In the genomic region with DNA sequence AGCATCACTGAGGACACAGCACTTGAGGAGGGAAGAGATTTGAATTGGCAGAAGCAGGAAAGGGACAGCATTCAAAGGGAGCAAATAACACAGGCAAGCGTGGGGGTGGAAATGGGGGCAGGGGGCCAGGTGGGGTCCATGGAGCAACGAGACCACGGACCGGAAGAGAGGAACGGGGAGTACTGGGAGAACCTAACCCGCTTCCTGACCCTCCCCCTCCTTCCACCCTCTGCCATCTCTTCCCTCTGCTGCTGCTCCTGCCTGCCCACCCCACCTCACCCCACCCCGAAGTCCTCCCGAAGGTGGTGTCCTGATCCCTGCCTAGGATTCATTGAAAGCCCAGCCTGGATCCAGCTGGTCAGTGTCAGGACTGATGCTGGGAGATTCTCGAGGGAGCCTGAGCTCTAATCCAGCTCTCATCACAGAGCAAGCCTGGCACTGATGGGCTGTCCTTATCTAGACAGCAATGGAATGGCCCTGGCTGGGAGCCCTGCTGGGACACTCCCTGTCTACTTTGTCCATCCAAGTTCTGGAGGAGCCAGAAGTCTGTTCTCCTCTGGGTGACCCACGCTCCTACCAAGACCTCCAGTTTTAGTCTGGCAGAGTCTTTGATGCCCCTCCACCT, we compare ENCODE assay signal across 20 cellular contexts.
DNase-seq lines count a peak whose midpoint lies in the region; ATAC-seq, FAIRE-seq and TF ChIP-seq lines count a peak whose summit lies in the region.
"Had no signal": no experiment of that assay in that cellular context is flagged by ENCODE, and none has a peak within 500 bp of the region (broad histone marks: within the 10 kb centered on the region; RNA-seq: fewer than 3 reads in every experiment).

No MANE protein-coding gene starts in this region.

- ATAC-seq in left lobe of liver (peak; percentile 41), GM19324 (IDR thresholded peaks at IDR 0.05; ENCODE audit: low FRiP score, unreplicated experiment) (no peak)
- ATAC-seq: CD8-positive, alpha-beta T cell had no signal

- no peaks in the 10 kb centered on the region for H3K27me3 ChIP-seq in endodermal cell (ENCODE audit: control insufficient read depth, insufficient read depth, low read length, poor library complexity, severe bottlenecking)
- H3K27me3 ChIP-seq: SJSA1 had no signal

- H3K27ac Mint-ChIP-seq in endodermal cell = no peak overlapping the region
- no peak overlapping the region for H3K27ac Mint-ChIP-seq in type B pancreatic cell
- H3K27ac Mint-ChIP-seq: CD8-positive, alpha-beta T cell; HFFc6 had no signal

- H3K4me1 Mint-ChIP-seq in endodermal cell (peaks cover 47% of the 10 kb centered on the region), type B pancreatic cell (ENCODE audit: unreplicated experiment) (peaks cover 12% of the 10 kb centered on the region)

- H3K36me3 Mint-ChIP-seq in endodermal cell (ENCODE audit: low read depth) (no peaks in the 10 kb centered on the region), type B pancreatic cell (no peaks in the 10 kb centered on the region)
- H3K36me3 Mint-ChIP-seq: CD8-positive, alpha-beta T cell had no signal

- WGBS in endodermal cell (ENCODE audit: insufficient coverage in 1 of 2, insufficient read length in 1 of 2), 2 experiments = 93 to 100% methylated on average over 2 to 10 of the region's 10 CpGs

- no peaks in the 10 kb centered on the region for H3K36me3 ChIP-seq in endodermal cell (ENCODE audit: control insufficient read depth, insufficient read depth, low read length)
- H3K36me3 ChIP-seq: BLaER1, SJSA1 had no signal

- peak; percentile 33 for DNase-seq in activated CD8-positive, alpha-beta memory T cell treated with anti-CD3 and anti-CD28 coated beads, Interleukin-2, amount 50 U/mL, for 48 hours
- no peak for DNase-seq in activated CD8-positive, alpha-beta memory T cell treated with anti-CD3 and anti-CD28 coated beads for 24 hours
- DNase-seq in endodermal cell = peak; percentile 45
- DNase-seq in left lobe of liver (ENCODE audit: low spot score) = no peak
- DNase-seq in type B pancreatic cell (ENCODE audit: extremely low spot score, unreplicated experiment) = peak; percentile 37
- DNase-seq in NK-92 (lab: John Stamatoyannopoulos, UW; ENCODE audit: unreplicated experiment) = no peak
- DNase-seq in HTR-8/SVneo (ENCODE audit: insufficient read length, low spot score) = no peak
- DNase-seq: GDM1, HFFc6, NCI-H1092, NCI-H1694 treated with DMSO at 0.1 percent for 48 hours, NCI-H345, NCI-H69, RPMI8226 had no signal

- TF ChIP-seq CTCF in endodermal cell (conservative IDR thresholded peaks at IDR 0.05) (no peak), type B pancreatic cell (conservative IDR thresholded peaks at IDR 0.05) (no peak)

- no peak for FAIRE-seq in HTR-8/SVneo (lab: Jason Lieb, UNC)
- FAIRE-seq: GM12891 had no signal

- H3K9ac ChIP-seq in endodermal cell (ENCODE audit: extremely low read depth, low read length, poor library complexity, severe bottlenecking) = no peak overlapping the region
- H3K9ac ChIP-seq: BLaER1, KMS-11 had no signal

- peaks cover 8% of the 10 kb centered on the region for H3K4me1 ChIP-seq in endodermal cell (ENCODE audit: control insufficient read depth, insufficient read depth, low read length)
- H3K4me1 ChIP-seq: SJSA1 had no signal

- no peak overlapping the region for H3K27ac ChIP-seq in endodermal cell (ENCODE audit: low read depth, low read length)
- H3K27ac ChIP-seq: BLaER1, KMS-11, SJSA1 had no signal

- H3K27me3 Mint-ChIP-seq in endodermal cell (ENCODE audit: insufficient read depth) = peaks cover 11% of the 10 kb centered on the region
- H3K27me3 Mint-ChIP-seq in type B pancreatic cell = peaks cover 9% of the 10 kb centered on the region

- H3K9me3 ChIP-seq in endodermal cell (ENCODE audit: control insufficient read depth, low read length) = peaks cover 22% of the 10 kb centered on the region
- H3K9me3 ChIP-seq: SJSA1 had no signal

- H3K4me3 Mint-ChIP-seq in endodermal cell (no peak overlapping the region), type B pancreatic cell (no peak overlapping the region)
- H3K4me3 Mint-ChIP-seq: CD8-positive, alpha-beta T cell; HFFc6 had no signal

- H3K4me3 ChIP-seq in endodermal cell (ENCODE audit: low read length) = no peak overlapping the region
- H3K4me3 ChIP-seq: BLaER1, SJSA1 had no signal

- H3K9me3 Mint-ChIP-seq in endodermal cell = peaks cover 25% of the 10 kb centered on the region
- H3K9me3 Mint-ChIP-seq in type B pancreatic cell = peaks cover 13% of the 10 kb centered on the region
- H3K9me3 Mint-ChIP-seq: CD8-positive, alpha-beta T cell had no signal

Comparison
In these comparisons a context has a peak if more than half of its experiments do, and no peak if none do; other contexts are left out.
1. DNase-seq: peak in activated CD8-positive, alpha-beta memory T cell treated with anti-CD3 and anti-CD28 coated beads, Interleukin-2, amount 50 U/mL, for 48 hours (single experiment), endodermal cell (single experiment) and type B pancreatic cell (single experiment); none in activated CD8-positive, alpha-beta memory T cell treated with anti-CD3 and anti-CD28 coated beads for 24 hours (single experiment), left lobe of liver (single experiment), NK-92 (single experiment) and HTR-8/SVneo (single experiment).